Comparison of ENCODE assay signal across 15 cellular contexts in the genomic region with DNA sequence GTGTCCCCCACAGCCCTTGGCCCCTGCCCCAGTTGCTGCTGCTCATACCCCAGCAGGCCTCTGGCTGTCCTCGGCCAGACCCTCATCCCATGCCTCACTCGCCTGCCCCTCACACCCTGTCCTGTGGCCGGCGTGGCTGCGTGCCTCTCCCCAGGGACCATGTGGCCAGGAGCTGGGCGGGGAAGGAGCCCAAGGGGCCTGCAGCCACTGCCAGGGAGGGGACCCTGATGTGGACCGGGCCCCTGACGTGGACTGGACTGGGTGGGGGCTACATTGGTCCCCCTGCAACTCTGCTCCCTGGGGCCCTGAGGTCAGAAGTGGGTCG.
"Had no signal": no experiment of that assay in that cellular context is flagged by ENCODE, and none has a peak within 500 bp of the region (broad histone marks: within the 10 kb centered on the region; RNA-seq: fewer than 3 reads in every experiment).

No MANE protein-coding gene starts in this region.

- DNase-seq: activated CD4-positive, alpha-beta T cell treated with anti-CD3 and anti-CD28 coated beads, Interleukin-2, amount 10 ng/mL, durations not matched to agents 7 days and 5 days; activated CD4-positive, CD25-positive, alpha-beta regulatory T cell; activated naive CD4-positive, alpha-beta T cell treated with anti-CD3 and anti-CD28 coated beads, Interleukin-2, amount 10 ng/mL, durations not matched to agents 7 days and 5 days; colonic mucosa; hippocampal formation; kidney; pancreas; stimulated activated CD4-positive, alpha-beta T cell treated with anti-CD3 and anti-CD28 coated beads, Interleukin-2, amount 100 ng/mL, for 48 hours; SW 1271 had no signal

- H3K4me3 ChIP-seq: colonic mucosa, esophagus muscularis mucosa, pancreas, upper lobe of left lung had no signal

- H3K27ac Mint-ChIP-seq: activated naive CD4-positive, alpha-beta T cell treated with anti-CD3 and anti-CD28 coated beads, Interleukin-2, amount 10 ng/mL, durations not matched to agents 7 days and 5 days; activated T-helper 2 cell treated with anti-CD3 and anti-CD28 coated beads, Interferon-gamma antibody, Interleukin-2, Interleukin-4, amounts not matched to agents 10 μg/mL and 5 μg/mL and 100 μg/mL, durations not matched to agents 14 hours and 24 hours and 36 hours; nephron progenitor cell; stimulated activated naive CD8-positive, alpha-beta T cell treated with anti-CD3 and anti-CD28 coated beads, Interleukin-15, Interleukin-2, amounts not matched to agents 100 ng/mL and 50 ng/mL, for 24 hours; T-helper 2 cell treated with Interferon-gamma antibody and Interleukin-4, amounts not matched to agents 5 μg/mL and 100 μg/mL, for 36 hours had no signal

- H3K9me3 ChIP-seq: colonic mucosa, esophagus muscularis mucosa, pancreas, upper lobe of left lung had no signal

- H3K9me3 Mint-ChIP-seq: activated CD4-positive, alpha-beta T cell treated with anti-CD3 and anti-CD28 coated beads, Interleukin-2, amount 10 ng/mL, durations not matched to agents 7 days and 5 days; activated naive CD4-positive, alpha-beta T cell treated with anti-CD3 and anti-CD28 coated beads, Interleukin-2, amount 10 ng/mL, durations not matched to agents 7 days and 5 days; activated T-helper 2 cell treated with anti-CD3 and anti-CD28 coated beads, Interferon-gamma antibody, Interleukin-2, Interleukin-4, amounts not matched to agents 10 μg/mL and 5 μg/mL and 100 μg/mL, durations not matched to agents 14 hours and 24 hours and 36 hours; nephron progenitor cell; stimulated activated naive CD8-positive, alpha-beta T cell treated with anti-CD3 and anti-CD28 coated beads, Interleukin-15, Interleukin-2, amounts not matched to agents 100 ng/mL and 50 ng/mL, for 24 hours; T-helper 2 cell treated with Interferon-gamma antibody and Interleukin-4, amounts not matched to agents 5 μg/mL and 100 μg/mL, for 36 hours had no signal

- H3K27me3 ChIP-seq: colonic mucosa, esophagus muscularis mucosa, pancreas, upper lobe of left lung had no signal

- H3K27ac ChIP-seq: colonic mucosa, esophagus muscularis mucosa, pancreas, upper lobe of left lung had no signal

- H3K36me3 Mint-ChIP-seq: activated naive CD4-positive, alpha-beta T cell treated with anti-CD3 and anti-CD28 coated beads, Interleukin-2, amount 10 ng/mL, durations not matched to agents 7 days and 5 days had no signal

- H3K4me3 Mint-ChIP-seq: activated CD4-positive, alpha-beta T cell treated with anti-CD3 and anti-CD28 coated beads, Interleukin-2, amount 10 ng/mL, durations not matched to agents 7 days and 5 days; activated naive CD4-positive, alpha-beta T cell treated with anti-CD3 and anti-CD28 coated beads, Interleukin-2, amount 10 ng/mL, durations not matched to agents 7 days and 5 days; nephron progenitor cell; stimulated activated naive CD8-positive, alpha-beta T cell treated with anti-CD3 and anti-CD28 coated beads, Interleukin-15, Interleukin-2, amounts not matched to agents 100 ng/mL and 50 ng/mL, for 24 hours; T-helper 2 cell treated with Interferon-gamma antibody and Interleukin-4, amounts not matched to agents 5 μg/mL and 100 μg/mL, for 36 hours had no signal

- ATAC-seq: pancreas had no signal

- H3K36me3 ChIP-seq: colonic mucosa, pancreas, upper lobe of left lung had no signal

- H3K27me3 Mint-ChIP-seq: activated CD4-positive, alpha-beta T cell treated with anti-CD3 and anti-CD28 coated beads, Interleukin-2, amount 10 ng/mL, durations not matched to agents 7 days and 5 days; activated naive CD4-positive, alpha-beta T cell treated with anti-CD3 and anti-CD28 coated beads, Interleukin-2, amount 10 ng/mL, durations not matched to agents 7 days and 5 days; stimulated activated naive CD8-positive, alpha-beta T cell treated with anti-CD3 and anti-CD28 coated beads, Interleukin-15, Interleukin-2, amounts not matched to agents 100 ng/mL and 50 ng/mL, for 24 hours had no signal
